Comparison of ENCODE assay signal across 28 cellular contexts in the genomic region with DNA sequence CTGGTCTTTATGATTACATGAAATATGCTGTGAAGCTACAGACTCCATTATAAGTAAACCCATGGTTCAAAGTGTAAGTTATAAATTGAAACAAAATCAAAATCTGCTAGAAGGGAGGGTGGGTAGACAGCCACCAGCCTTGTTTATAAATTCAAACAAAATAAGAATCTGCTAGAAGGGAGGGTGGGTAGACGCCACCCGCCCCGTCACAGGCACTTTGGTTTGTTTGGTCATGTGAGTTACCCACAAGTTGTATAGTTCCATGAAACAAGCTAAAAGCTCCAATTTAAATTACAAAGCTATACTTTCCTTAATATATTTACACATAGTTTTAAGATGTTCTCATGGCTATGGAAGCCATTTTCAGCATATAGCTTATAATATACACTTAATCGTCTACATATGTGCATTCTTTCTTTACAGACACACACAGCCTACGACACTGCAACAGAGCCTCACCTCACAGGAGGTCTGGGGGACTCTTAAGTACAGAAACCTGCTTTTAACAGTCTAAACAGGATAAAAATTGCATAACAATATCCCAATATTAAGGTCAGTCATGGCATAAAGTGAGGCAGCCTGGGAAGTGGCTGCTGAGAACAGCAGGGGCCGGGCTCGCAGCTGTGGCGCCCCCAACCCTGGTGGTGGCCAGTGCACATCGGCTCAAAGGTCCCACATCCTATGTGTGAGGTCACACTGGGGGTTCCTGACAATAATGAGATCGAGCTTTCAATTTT. TPM values are rescaled to one million over a fixed set of nuclear protein-coding genes. Genes with fewer than 3 reads are reported as not detected.
DNase-seq lines count a peak whose midpoint lies in the region; ATAC-seq and TF ChIP-seq lines count a peak whose summit lies in the region.
"Had no signal": no experiment of that assay in that cellular context is flagged by ENCODE, and none has a peak within 500 bp of the region (broad histone marks: within the 10 kb centered on the region; RNA-seq: fewer than 3 reads in every experiment).

No MANE protein-coding gene starts in this region.

- no peaks in the 10 kb centered on the region for H3K9me3 Mint-ChIP-seq in activated CD4-positive, alpha-beta T cell treated with anti-CD3 and anti-CD28 coated beads, Interleukin-2, amount 10 ng/mL, durations not matched to agents 24 days and 14 days
- H3K9me3 Mint-ChIP-seq in activated CD4-positive, alpha-beta T cell treated with anti-CD3 and anti-CD28 coated beads, Interleukin-2, amount 10 ng/mL, durations not matched to agents 7 days and 5 days = no peaks in the 10 kb centered on the region
- H3K9me3 Mint-ChIP-seq: CD4-positive, alpha-beta memory T cell; naive B cell; stimulated activated naive CD8-positive, alpha-beta T cell treated with anti-CD3 and anti-CD28 coated beads, Interleukin-15, Interleukin-2, amounts not matched to agents 100 ng/mL and 50 ng/mL, for 24 hours; T-helper 2 cell treated with Interferon-gamma antibody and Interleukin-4, amounts not matched to agents 5 μg/mL and 100 μg/mL, for 36 hours had no signal

- CTCF ChIA-PET in activated CD4-positive, alpha-beta T cell treated with anti-CD3 and anti-CD28 coated beads, Interleukin-2, amount 10 ng/mL, durations not matched to agents 7 days and 5 days (lab: Charles Lee) = interaction anchor here (0.5 to 1.4 kb wide), 2 partner anchors 34 to 58 kb away, joined by 3 read pairs; no protein-coding TSS in a partner anchor

- peaks cover 9% of the 10 kb centered on the region for H3K4me1 Mint-ChIP-seq in activated CD4-positive, alpha-beta T cell treated with anti-CD3 and anti-CD28 coated beads, Interleukin-2, amount 10 ng/mL, durations not matched to agents 24 days and 14 days
- H3K4me1 Mint-ChIP-seq in activated CD4-positive, alpha-beta T cell treated with anti-CD3 and anti-CD28 coated beads, Interleukin-2, amount 10 ng/mL, durations not matched to agents 7 days and 5 days = peaks cover 17% of the 10 kb centered on the region

- H3K27me3 ChIP-seq in iPS-20b (ENCODE audit: insufficient read depth, low read length) (no peaks in the 10 kb centered on the region), rectal smooth muscle tissue (ENCODE audit: control insufficient read depth, insufficient read depth, low read length) (no peaks in the 10 kb centered on the region)
- H3K27me3 ChIP-seq: body of pancreas, heart left ventricle, ovary, thyroid gland had no signal

- TF ChIP-seq CTCF in VCaP (conservative IDR thresholded peaks at IDR 0.05) = peak; percentile 19; the same call in 1 of the 2 replicates

- H3K9ac ChIP-seq in iPS-20b (ENCODE audit: low read depth, low read length) = no peak overlapping the region
- H3K9ac ChIP-seq in rectal smooth muscle tissue (ENCODE audit: low read length) = no peak overlapping the region

- H3K4me3 ChIP-seq in iPS-20b (ENCODE audit: low read length) = 0 out of 2 replicates have a peak overlapping the region, but pooled peaks have one; percentile 23
- H3K4me3 ChIP-seq in rectal smooth muscle tissue (ENCODE audit: low read length) = no peak overlapping the region
- H3K4me3 ChIP-seq: body of pancreas, heart left ventricle, left ventricle myocardium inferior, ovary, thyroid gland had no signal

- DNase-seq in activated CD4-positive, alpha-beta T cell treated with anti-CD3 and anti-CD28 coated beads, Interleukin-2, amount 10 ng/mL, durations not matched to agents 24 days and 14 days = peak; percentile 39
- no peak for DNase-seq in activated CD4-positive, alpha-beta T cell treated with anti-CD3 and anti-CD28 coated beads, Interleukin-2, amount 10 ng/mL, durations not matched to agents 7 days and 5 days
- no peak for DNase-seq in ureter (ENCODE audit: low spot score)
- DNase-seq in stimulated activated naive CD4-positive, alpha-beta T cell treated with Interleukin-2 at 50 U/mL for 16 hours (lab: John Stamatoyannopoulos, UW) = no peak
- DNase-seq: 8988T; activated CD4-positive, alpha-beta T cell treated with anti-CD3 and anti-CD28 coated beads, Interleukin-2, amount 50 U/mL, for 48 hours; activated gamma-delta T cell; activated T-cell treated with anti-CD3 and anti-CD28 coated beads for 4 hours; body of pancreas; CD4-positive, alpha-beta memory T cell; heart left ventricle; left ventricle myocardium inferior; MV-4-11; naive B cell; NCI-H187 treated with DMSO at 0.1 percent for 48 hours; NCI-H226; ovary; stimulated activated CD4-positive, alpha-beta T cell treated with anti-CD3 and anti-CD28 coated beads, Interleukin-15, amount 100 ng/mL, for 24 hours; thyroid gland had no signal

- intact Hi-C loops in activated CD4-positive, alpha-beta T cell treated with anti-CD3 and anti-CD28 coated beads, Interleukin-2, amount 10 ng/mL, durations not matched to agents 24 days and 14 days (cut with micrococcal nuclease) = no loop called here

- H3K4me1 ChIP-seq in iPS-20b (ENCODE audit: insufficient read depth, low read length) = peaks cover 14% of the 10 kb centered on the region; the same call in 1 of the 2 replicates
- H3K4me1 ChIP-seq in rectal smooth muscle tissue (ENCODE audit: control insufficient read depth, insufficient read depth, low read length) = no peaks in the 10 kb centered on the region
- H3K4me1 ChIP-seq: body of pancreas, thyroid gland had no signal

- no peaks in the 10 kb centered on the region for H3K27me3 Mint-ChIP-seq in activated CD4-positive, alpha-beta T cell treated with anti-CD3 and anti-CD28 coated beads, Interleukin-2, amount 10 ng/mL, durations not matched to agents 24 days and 14 days
- H3K27me3 Mint-ChIP-seq in activated CD4-positive, alpha-beta T cell treated with anti-CD3 and anti-CD28 coated beads, Interleukin-2, amount 10 ng/mL, durations not matched to agents 7 days and 5 days = no peaks in the 10 kb centered on the region
- H3K27me3 Mint-ChIP-seq: CD4-positive, alpha-beta memory T cell; naive B cell; stimulated activated naive CD8-positive, alpha-beta T cell treated with anti-CD3 and anti-CD28 coated beads, Interleukin-15, Interleukin-2, amounts not matched to agents 100 ng/mL and 50 ng/mL, for 24 hours had no signal

- H3K9me3 ChIP-seq in iPS-20b (ENCODE audit: insufficient read depth, low read depth, low read length) = no peaks in the 10 kb centered on the region
- H3K9me3 ChIP-seq: body of pancreas, heart left ventricle, left ventricle myocardium inferior, ovary, thyroid gland had no signal

- no peak overlapping the region for H3K27ac Mint-ChIP-seq in activated CD4-positive, alpha-beta T cell treated with anti-CD3 and anti-CD28 coated beads, Interleukin-2, amount 10 ng/mL, durations not matched to agents 24 days and 14 days
- H3K27ac Mint-ChIP-seq in activated CD4-positive, alpha-beta T cell treated with anti-CD3 and anti-CD28 coated beads, Interleukin-2, amount 10 ng/mL, durations not matched to agents 7 days and 5 days = no peak overlapping the region
- H3K27ac Mint-ChIP-seq: naive B cell; T-helper 2 cell treated with Interferon-gamma antibody and Interleukin-4, amounts not matched to agents 5 μg/mL and 100 μg/mL, for 36 hours had no signal

- H3K4me3 Mint-ChIP-seq in activated CD4-positive, alpha-beta T cell treated with anti-CD3 and anti-CD28 coated beads, Interleukin-2, amount 10 ng/mL, durations not matched to agents 24 days and 14 days = no peak overlapping the region
- no peak overlapping the region for H3K4me3 Mint-ChIP-seq in activated CD4-positive, alpha-beta T cell treated with anti-CD3 and anti-CD28 coated beads, Interleukin-2, amount 10 ng/mL, durations not matched to agents 7 days and 5 days
- H3K4me3 Mint-ChIP-seq: CD4-positive, alpha-beta memory T cell; naive B cell; stimulated activated naive CD8-positive, alpha-beta T cell treated with anti-CD3 and anti-CD28 coated beads, Interleukin-15, Interleukin-2, amounts not matched to agents 100 ng/mL and 50 ng/mL, for 24 hours; T-helper 2 cell treated with Interferon-gamma antibody and Interleukin-4, amounts not matched to agents 5 μg/mL and 100 μg/mL, for 36 hours had no signal

- H3K27ac ChIP-seq in VCaP (peak overlapping the region; percentile 66), iPS-20b (ENCODE audit: low read length) (no peak overlapping the region), rectal smooth muscle tissue (ENCODE audit: low read depth, low read length) (peak overlapping the region; percentile 30)
- H3K27ac ChIP-seq: body of pancreas, epithelial cell of prostate, heart left ventricle, left ventricle myocardium inferior, ovary, RWPE1, thyroid gland had no signal

- H3K36me3 Mint-ChIP-seq in activated CD4-positive, alpha-beta T cell treated with anti-CD3 and anti-CD28 coated beads, Interleukin-2, amount 10 ng/mL, durations not matched to agents 24 days and 14 days (ENCODE audit: low read depth) = peaks cover 52% of the 10 kb centered on the region
- peaks cover 52% of the 10 kb centered on the region for H3K36me3 Mint-ChIP-seq in activated CD4-positive, alpha-beta T cell treated with anti-CD3 and anti-CD28 coated beads, Interleukin-2, amount 10 ng/mL, durations not matched to agents 7 days and 5 days (ENCODE audit: low read depth)

- H3K36me3 ChIP-seq in iPS-20b (ENCODE audit: insufficient read depth, low read depth, low read length) = peaks cover 24% of the 10 kb centered on the region
- peaks cover 29% of the 10 kb centered on the region for H3K36me3 ChIP-seq in rectal smooth muscle tissue (ENCODE audit: control insufficient read depth, insufficient read depth, low read length)
- H3K36me3 ChIP-seq: ovary had no signal

- no peak for ATAC-seq in HG02970 (IDR thresholded peaks at IDR 0.05; ENCODE audit: low FRiP score, unreplicated experiment)
- ATAC-seq: body of pancreas, heart left ventricle, sciatic nerve had no signal

- POLR2A ChIA-PET in activated CD4-positive, alpha-beta T cell treated with anti-CD3 and anti-CD28 coated beads, Interleukin-2, amount 10 ng/mL, durations not matched to agents 7 days and 5 days (lab: Charles Lee) = interaction anchor here (0.5 kb wide), 1 partner anchor 23 kb away, joined by 3 read pairs; no protein-coding TSS in a partner anchor

RNA-seq across cellular contexts. Expression of a gene that starts 28.0 kb away (rescaled TPM):
- 94.6 and 96.3 TPM in 2 replicates for total RNA-seq in activated CD4-positive, alpha-beta T cell treated with anti-CD3 and anti-CD28 coated beads, Interleukin-2, amount 10 ng/mL, durations not matched to agents 24 days and 14 days
- total RNA-seq in activated CD4-positive, alpha-beta T cell treated with anti-CD3 and anti-CD28 coated beads, Interleukin-2, amount 10 ng/mL, durations not matched to agents 7 days and 5 days = 100 to 1,000 TPM; 139 to 173 TPM
- total RNA-seq in ureter = 6.3 TPM

Comparison
In these comparisons a context has a peak if more than half of its experiments do, and no peak if none do; other contexts are left out.
1. RNA of a gene that starts 28.0 kb away (total RNA-seq): 139 to 173 TPM in activated CD4-positive, alpha-beta T cell treated with anti-CD3 and anti-CD28 coated beads, Interleukin-2, amount 10 ng/mL, durations not matched to agents 7 days and 5 days and 94.6 to 96.3 TPM in activated CD4-positive, alpha-beta T cell treated with anti-CD3 and anti-CD28 coated beads, Interleukin-2, amount 10 ng/mL, durations not matched to agents 24 days and 14 days; 6.3 TPM in ureter (single experiment); every median in the first group is over 10 times any median in the second.